Comparison of ENCODE assay signal across 8 cellular contexts in genomic region chr1:15886613-15887167, GRCh38. TPM values are rescaled to one million over a fixed set of nuclear protein-coding genes. Genes with fewer than 3 reads are reported as not detected.
A peak's percentile ranks its signal among the peaks of the same experiment; 100 is the strongest.
DNase-seq lines count a peak whose midpoint lies in the region; TF ChIP-seq lines count a peak whose summit lies in the region.

No MANE protein-coding gene starts in this region.

- H3K9me2 ChIP-seq in PC-9 (ENCODE audit: insufficient read depth) = no peaks in the 10 kb centered on the region

- no peak for DNase-seq in CD8-positive, alpha-beta memory T cell
- no peak for DNase-seq in PC-9
- no peak for DNase-seq in ovary
- DNase-seq in GM10248 (ENCODE audit: extremely low spot score) = no peak
- no peak for DNase-seq in effector memory CD4-positive, alpha-beta T cell
- no peak for DNase-seq in NCI-H510A treated with DMSO at 0.1 percent for 48 hours (lab: John Stamatoyannopoulos, UW)
- no peak for DNase-seq in kidney tubule cell (ENCODE audit: low spot score)

- H3K27ac ChIP-seq in CD8-positive, alpha-beta memory T cell (ENCODE audit: low read depth, low read length) = peak overlapping the region; percentile 92
- H3K27ac ChIP-seq in PC-9 = peak overlapping the region; percentile 48
- peak overlapping the region; percentile 93 to 96 for H3K27ac ChIP-seq in esophagus (ENCODE audit: low read depth in 2 of 2, low read length in 1 of 2)
- H3K27ac ChIP-seq in ovary = peak overlapping the region; percentile 82 to 96
- no peak overlapping the region for H3K27ac ChIP-seq in effector memory CD4-positive, alpha-beta T cell (ENCODE audit: insufficient read depth, low read length, poor library complexity, severe bottlenecking)

- peaks cover 49 to 67% (median 51%) of the 10 kb centered on the region in 3 donors for H3K4me1 Mint-ChIP-seq in CD8-positive, alpha-beta memory T cell

- no peaks in the 10 kb centered on the region for H3K27me3 Mint-ChIP-seq in CD8-positive, alpha-beta memory T cell

- no peaks in the 10 kb centered on the region for H3K36me3 ChIP-seq in CD8-positive, alpha-beta memory T cell (ENCODE audit: insufficient read depth, low read length)
- H3K36me3 ChIP-seq in PC-9 (ENCODE audit: low read depth) = no peaks in the 10 kb centered on the region
- no peaks in the 10 kb centered on the region for H3K36me3 ChIP-seq in esophagus (ENCODE audit: control insufficient read depth in 2 of 2, insufficient read depth in 2 of 2, low read length in 1 of 2)
- H3K36me3 ChIP-seq in ovary = no peaks in the 10 kb centered on the region
- peaks cover 4% of the 10 kb centered on the region for H3K36me3 ChIP-seq in effector memory CD4-positive, alpha-beta T cell (ENCODE audit: control insufficient read depth, insufficient read depth, low read length)

- peaks cover 0 to 36% (median 2%) of the 10 kb centered on the region in 3 donors for H3K36me3 Mint-ChIP-seq in CD8-positive, alpha-beta memory T cell

- no peaks in the 10 kb centered on the region for H3K9me3 Mint-ChIP-seq in CD8-positive, alpha-beta memory T cell

- H3K4me2 ChIP-seq in PC-9 = peak overlapping the region; percentile 74

- peaks cover 99% of the 10 kb centered on the region for H3K79me2 ChIP-seq in PC-9 (ENCODE audit: low read depth)

- TF ChIP-seq POLR2A in ovary (IDR thresholded peaks at IDR 0.05) = peak; percentile 3

- intact Hi-C loops in PC-9 (cut with micrococcal nuclease; ENCODE audit: unreplicated experiment) = loop anchor here (5.0 kb wide), 1 partner anchor 39 kb away; the partner anchor contains the start of gene SPEN
- intact Hi-C loops in ovary (cut with DNase I) = no loop called here

- peaks cover 21% of the 10 kb centered on the region for H4K20me1 ChIP-seq in PC-9 (ENCODE audit: insufficient read depth)

- BruUV-seq in PC-9 (replicated peaks; lab: Mats Ljungman, UMichigan) = no TSS peak

- no peaks in the 10 kb centered on the region for H3K9me3 ChIP-seq in CD8-positive, alpha-beta memory T cell (ENCODE audit: low read length)
- H3K9me3 ChIP-seq in PC-9 (ENCODE audit: insufficient read depth, low read depth) (no peaks in the 10 kb centered on the region), esophagus (ENCODE audit: control insufficient read depth in 2 of 2, insufficient read depth in 1 of 2, low read depth in 1 of 2, low read length in 1 of 2) (no peaks in the 10 kb centered on the region), ovary (no peaks in the 10 kb centered on the region)
- no peaks in the 10 kb centered on the region for H3K9me3 ChIP-seq in effector memory CD4-positive, alpha-beta T cell (ENCODE audit: control insufficient read depth, low read length)

- no peaks in the 10 kb centered on the region for H3K27me3 ChIP-seq in CD8-positive, alpha-beta memory T cell (ENCODE audit: insufficient read depth, low read length, poor library complexity, severe bottlenecking)
- no peaks in the 10 kb centered on the region for H3K27me3 ChIP-seq in PC-9 (ENCODE audit: insufficient read depth, low read depth)
- H3K27me3 ChIP-seq in esophagus (ENCODE audit: control insufficient read depth in 1 of 2, insufficient read depth in 2 of 2, low read length in 2 of 2) = no peaks in the 10 kb centered on the region
- no peaks in the 10 kb centered on the region for H3K27me3 ChIP-seq in ovary
- H3K27me3 ChIP-seq in effector memory CD4-positive, alpha-beta T cell (replicated peaks; ENCODE audit: control insufficient read depth, insufficient read depth, low read length, poor library complexity, severe bottlenecking) = no peaks in the 10 kb centered on the region

- no peak for TF ChIP-seq CTCF in PC-9 (conservative IDR thresholded peaks at IDR 0.05)
- TF ChIP-seq CTCF in ovary (IDR thresholded peaks at IDR 0.05) = no peak
- TF ChIP-seq CTCF in GM10248 (IDR thresholded peaks at IDR 0.05; ENCODE audit: control extremely low read depth, extremely low read depth, low read depth, missing control alignments) = no peak

- peak overlapping the region in 3 of 8 donors; percentile 27 to 61 (median 32) for H3K27ac Mint-ChIP-seq in CD8-positive, alpha-beta memory T cell

- CTCF ChIA-PET in CD8-positive, alpha-beta memory T cell (lab: Charles Lee) = interaction anchor here (1.9 kb wide), 1 partner anchor 71 kb away, joined by 9 read pairs; no protein-coding TSS in a partner anchor
- CTCF ChIA-PET in PC-9 (lab: Charles Lee) = no interaction called here
- CTCF ChIA-PET in GM10248 (lab: Yijun Ruan, JAX) = interaction anchor here (1.1 to 3.4 kb wide), 4 partner anchors 8 to 19 kb away, joined by 3 to 11 read pairs (median 3); no protein-coding TSS in a partner anchor

- peaks cover 16% of the 10 kb centered on the region for H3F3A ChIP-seq in PC-9 (ENCODE audit: insufficient read depth, low read depth)

- H2AFZ ChIP-seq in PC-9 = no peak overlapping the region

- H3K4me3 Mint-ChIP-seq in CD8-positive, alpha-beta memory T cell = peak overlapping the region in 2 of 7 donors; percentile 8 to 20

- POLR2A ChIA-PET in CD8-positive, alpha-beta memory T cell (lab: Charles Lee) = no interaction called here
- POLR2A ChIA-PET in PC-9 (lab: Charles Lee; ENCODE audit: unreplicated experiment) (no interaction called here), GM10248 (lab: Yijun Ruan, JAX) (no interaction called here)

- H3K4me1 ChIP-seq in CD8-positive, alpha-beta memory T cell (ENCODE audit: insufficient read depth, low read length) = peaks cover 23% of the 10 kb centered on the region
- peaks cover 23% of the 10 kb centered on the region for H3K4me1 ChIP-seq in PC-9 (replicated peaks; ENCODE audit: insufficient read depth)
- H3K4me1 ChIP-seq in esophagus (ENCODE audit: control insufficient read depth in 2 of 2, insufficient read depth in 2 of 2, low read length in 1 of 2) = peaks cover 0 to 2% of the 10 kb centered on the region in 2 donors
- H3K4me1 ChIP-seq in ovary (ENCODE audit: insufficient read depth) = peaks cover 7% of the 10 kb centered on the region
- peaks cover 4% of the 10 kb centered on the region for H3K4me1 ChIP-seq in effector memory CD4-positive, alpha-beta T cell (ENCODE audit: control insufficient read depth, insufficient read depth, low read length, poor library complexity, severe bottlenecking)

- WGBS in esophagus, 2 donors = 24 to 37% methylated on average over 4 of the region's 4 CpGs
- WGBS in ovary, 3 donors = 16 to 23% (median 20%) methylated on average over 4 of the region's 4 CpGs

- no peak overlapping the region for H3K4me3 ChIP-seq in CD8-positive, alpha-beta memory T cell (ENCODE audit: low read length)
- H3K4me3 ChIP-seq in PC-9 = peak overlapping the region; percentile 39; the same call in 1 of the 2 replicates
- H3K4me3 ChIP-seq in esophagus (ENCODE audit: low read depth in 1 of 2, low read length in 2 of 2) = peak overlapping the region in 1 of 2 donors; percentile 13
- peak overlapping the region; percentile 30 for H3K4me3 ChIP-seq in ovary
- no peak overlapping the region for H3K4me3 ChIP-seq in effector memory CD4-positive, alpha-beta T cell (ENCODE audit: insufficient read depth, low read depth, low read length, poor library complexity, severe bottlenecking)

- no peak for TF ChIP-seq EP300 in ovary (IDR thresholded peaks at IDR 0.05)

RNA-seq across cellular contexts. Expression of gene SPEN, which starts 39.2 kb away (rescaled TPM):
- total RNA-seq in CD8-positive, alpha-beta memory T cell = 10 to 100 TPM; 63.1 to 66.3 TPM
- 35.6 TPM for polyA plus RNA-seq in CD8-positive, alpha-beta memory T cell
- total RNA-seq in PC-9 (2021) = 44.9 and 46.8 TPM in 2 replicates
- polyA plus RNA-seq in esophagus = 10 to 100 TPM; 14.4 to 15.3 TPM
- 10 to 100 TPM; 38.0 to 93.2 (median 65.6) TPM for total RNA-seq in ovary
- polyA plus RNA-seq in ovary = 10 to 100 TPM; 30.5 to 41.7 TPM

Comparison
In these comparisons a context has a peak if more than half of its experiments do, and no peak if none do; other contexts are left out.
1. H3K4me3 ChIP-seq: peak in PC-9 (single experiment) and ovary (single experiment); none in CD8-positive, alpha-beta memory T cell (single experiment) and effector memory CD4-positive, alpha-beta T cell (single experiment).